ENCODE assay signal across 1 cellular context in genomic region chr14:100522616-100523021, GRCh38.
TF ChIP-seq lines count a peak whose summit lies in the region.

No MANE protein-coding gene starts in this region.

TF ChIP-seq in GM23338, 12 proteins besides CTCF, POLR2A, EP300 and RAD21 (continued from another document):
- TF ChIP-seq ZNF331 (CRISPR knock-in tag; IDR thresholded peaks at IDR 0.05; ENCODE audit: low read depth) (no peak), NANOG (IDR thresholded peaks at IDR 0.05; ENCODE audit: borderline replicate concordance) (no peak), JUNB (IDR thresholded peaks at IDR 0.05; ENCODE audit: unreplicated experiment) (no peak), ETS1 (IDR thresholded peaks at IDR 0.05) (no peak)
- TF ChIP-seq, protein P1, sequence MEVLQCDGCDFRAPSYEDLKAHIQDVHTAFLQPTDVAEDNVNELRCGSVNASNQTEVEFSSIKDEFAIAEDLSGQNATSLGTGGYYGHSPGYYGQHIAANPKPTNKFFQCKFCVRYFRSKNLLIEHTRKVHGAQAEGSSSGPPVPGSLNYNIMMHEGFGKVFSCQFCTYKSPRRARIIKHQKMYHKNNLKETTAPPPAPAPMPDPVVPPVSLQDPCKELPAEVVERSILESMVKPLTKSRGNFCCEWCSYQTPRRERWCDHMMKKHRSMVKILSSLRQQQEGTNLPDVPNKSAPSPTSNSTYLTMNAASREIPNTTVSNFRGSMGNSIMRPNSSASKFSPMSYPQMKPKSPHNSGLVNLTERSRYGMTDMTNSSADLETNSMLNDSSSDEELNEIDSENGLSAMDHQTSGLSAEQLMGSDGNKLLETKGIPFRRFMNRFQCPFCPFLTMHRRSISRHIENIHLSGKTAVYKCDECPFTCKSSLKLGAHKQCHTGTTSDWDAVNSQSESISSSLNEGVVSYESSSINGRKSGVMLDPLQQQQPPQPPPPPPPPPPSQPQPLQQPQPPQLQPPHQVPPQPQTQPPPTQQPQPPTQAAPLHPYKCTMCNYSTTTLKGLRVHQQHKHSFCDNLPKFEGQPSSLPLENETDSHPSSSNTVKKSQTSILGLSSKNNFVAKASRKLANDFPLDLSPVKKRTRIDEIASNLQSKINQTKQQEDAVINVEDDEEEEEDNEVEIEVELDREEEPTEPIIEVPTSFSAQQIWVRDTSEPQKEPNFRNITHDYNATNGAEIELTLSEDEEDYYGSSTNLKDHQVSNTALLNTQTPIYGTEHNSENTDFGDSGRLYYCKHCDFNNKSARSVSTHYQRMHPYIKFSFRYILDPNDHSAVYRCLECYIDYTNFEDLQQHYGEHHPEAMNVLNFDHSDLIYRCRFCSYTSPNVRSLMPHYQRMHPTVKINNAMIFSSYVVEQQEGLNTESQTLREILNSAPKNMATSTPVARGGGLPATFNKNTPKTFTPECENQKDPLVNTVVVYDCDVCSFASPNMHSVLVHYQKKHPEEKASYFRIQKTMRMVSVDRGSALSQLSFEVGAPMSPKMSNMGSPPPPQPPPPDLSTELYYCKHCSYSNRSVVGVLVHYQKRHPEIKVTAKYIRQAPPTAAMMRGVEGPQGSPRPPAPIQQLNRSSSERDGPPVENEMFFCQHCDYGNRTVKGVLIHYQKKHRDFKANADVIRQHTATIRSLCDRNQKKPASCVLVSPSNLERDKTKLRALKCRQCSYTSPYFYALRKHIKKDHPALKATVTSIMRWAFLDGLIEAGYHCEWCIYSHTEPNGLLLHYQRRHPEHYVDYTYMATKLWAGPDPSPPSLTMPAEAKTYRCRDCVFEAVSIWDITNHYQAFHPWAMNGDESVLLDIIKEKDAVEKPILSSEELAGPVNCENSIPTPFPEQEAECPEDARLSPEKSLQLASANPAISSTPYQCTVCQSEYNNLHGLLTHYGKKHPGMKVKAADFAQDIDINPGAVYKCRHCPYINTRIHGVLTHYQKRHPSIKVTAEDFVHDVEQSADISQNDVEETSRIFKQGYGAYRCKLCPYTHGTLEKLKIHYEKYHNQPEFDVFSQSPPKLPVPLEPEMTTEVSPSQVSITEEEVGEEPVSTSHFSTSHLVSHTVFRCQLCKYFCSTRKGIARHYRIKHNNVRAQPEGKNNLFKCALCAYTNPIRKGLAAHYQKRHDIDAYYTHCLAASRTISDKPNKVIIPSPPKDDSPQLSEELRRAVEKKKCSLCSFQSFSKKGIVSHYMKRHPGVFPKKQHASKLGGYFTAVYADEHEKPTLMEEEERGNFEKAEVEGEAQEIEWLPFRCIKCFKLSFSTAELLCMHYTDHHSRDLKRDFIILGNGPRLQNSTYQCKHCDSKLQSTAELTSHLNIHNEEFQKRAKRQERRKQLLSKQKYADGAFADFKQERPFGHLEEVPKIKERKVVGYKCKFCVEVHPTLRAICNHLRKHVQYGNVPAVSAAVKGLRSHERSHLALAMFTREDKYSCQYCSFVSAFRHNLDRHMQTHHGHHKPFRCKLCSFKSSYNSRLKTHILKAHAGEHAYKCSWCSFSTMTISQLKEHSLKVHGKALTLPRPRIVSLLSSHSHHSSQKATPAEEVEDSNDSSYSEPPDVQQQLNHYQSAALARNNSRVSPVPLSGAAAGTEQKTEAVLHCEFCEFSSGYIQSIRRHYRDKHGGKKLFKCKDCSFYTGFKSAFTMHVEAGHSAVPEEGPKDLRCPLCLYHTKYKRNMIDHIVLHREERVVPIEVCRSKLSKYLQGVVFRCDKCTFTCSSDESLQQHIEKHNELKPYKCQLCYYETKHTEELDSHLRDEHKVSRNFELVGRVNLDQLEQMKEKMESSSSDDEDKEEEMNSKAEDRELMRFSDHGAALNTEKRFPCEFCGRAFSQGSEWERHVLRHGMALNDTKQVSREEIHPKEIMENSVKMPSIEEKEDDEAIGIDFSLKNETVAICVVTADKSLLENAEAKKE (CRISPR knock-in tag; IDR thresholded peaks at IDR 0.05): no peak
- TF ChIP-seq, protein P2, sequence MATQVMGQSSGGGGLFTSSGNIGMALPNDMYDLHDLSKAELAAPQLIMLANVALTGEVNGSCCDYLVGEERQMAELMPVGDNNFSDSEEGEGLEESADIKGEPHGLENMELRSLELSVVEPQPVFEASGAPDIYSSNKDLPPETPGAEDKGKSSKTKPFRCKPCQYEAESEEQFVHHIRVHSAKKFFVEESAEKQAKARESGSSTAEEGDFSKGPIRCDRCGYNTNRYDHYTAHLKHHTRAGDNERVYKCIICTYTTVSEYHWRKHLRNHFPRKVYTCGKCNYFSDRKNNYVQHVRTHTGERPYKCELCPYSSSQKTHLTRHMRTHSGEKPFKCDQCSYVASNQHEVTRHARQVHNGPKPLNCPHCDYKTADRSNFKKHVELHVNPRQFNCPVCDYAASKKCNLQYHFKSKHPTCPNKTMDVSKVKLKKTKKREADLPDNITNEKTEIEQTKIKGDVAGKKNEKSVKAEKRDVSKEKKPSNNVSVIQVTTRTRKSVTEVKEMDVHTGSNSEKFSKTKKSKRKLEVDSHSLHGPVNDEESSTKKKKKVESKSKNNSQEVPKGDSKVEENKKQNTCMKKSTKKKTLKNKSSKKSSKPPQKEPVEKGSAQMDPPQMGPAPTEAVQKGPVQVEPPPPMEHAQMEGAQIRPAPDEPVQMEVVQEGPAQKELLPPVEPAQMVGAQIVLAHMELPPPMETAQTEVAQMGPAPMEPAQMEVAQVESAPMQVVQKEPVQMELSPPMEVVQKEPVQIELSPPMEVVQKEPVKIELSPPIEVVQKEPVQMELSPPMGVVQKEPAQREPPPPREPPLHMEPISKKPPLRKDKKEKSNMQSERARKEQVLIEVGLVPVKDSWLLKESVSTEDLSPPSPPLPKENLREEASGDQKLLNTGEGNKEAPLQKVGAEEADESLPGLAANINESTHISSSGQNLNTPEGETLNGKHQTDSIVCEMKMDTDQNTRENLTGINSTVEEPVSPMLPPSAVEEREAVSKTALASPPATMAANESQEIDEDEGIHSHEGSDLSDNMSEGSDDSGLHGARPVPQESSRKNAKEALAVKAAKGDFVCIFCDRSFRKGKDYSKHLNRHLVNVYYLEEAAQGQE (IDR thresholded peaks at IDR 0.05; ENCODE audit: unreplicated experiment): no peak
